Comparison of ENCODE assay signal across 13 cellular contexts in the genomic region with DNA sequence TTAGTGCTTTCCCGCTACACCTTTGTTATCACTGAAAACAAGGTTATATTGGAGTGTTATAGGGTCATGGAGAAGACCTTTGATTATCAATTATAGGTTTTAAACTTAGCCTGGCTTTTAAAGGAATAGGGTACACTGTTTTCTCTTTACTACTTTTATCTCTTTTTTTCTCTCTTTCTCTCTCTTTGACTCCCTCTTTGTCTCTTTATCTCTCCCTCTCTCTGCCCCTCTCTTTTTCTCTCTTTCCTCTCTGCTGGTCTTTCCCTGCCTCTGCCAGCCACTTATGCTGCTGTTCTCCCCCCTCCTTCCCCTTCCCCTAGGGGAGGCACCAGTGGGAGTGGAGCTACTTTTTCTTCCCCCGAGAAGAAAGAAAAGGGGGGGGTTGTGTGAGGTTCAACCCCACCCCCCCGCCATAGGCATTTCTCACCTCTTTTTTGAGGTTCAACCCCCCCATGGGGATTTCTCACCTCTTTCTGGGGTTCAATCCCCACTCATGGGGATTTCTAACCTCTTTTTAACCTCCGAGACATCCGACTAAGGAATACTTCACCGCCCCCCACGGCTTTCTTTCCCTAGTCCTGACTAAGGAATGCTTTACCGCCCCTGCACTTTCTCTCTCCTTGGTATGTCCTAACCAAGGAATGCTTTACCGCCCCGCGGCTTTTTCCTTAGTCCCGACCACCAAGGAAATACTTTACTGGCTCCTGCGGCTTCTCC. TPM values are rescaled to one million over a fixed set of nuclear protein-coding genes. Genes with fewer than 3 reads are reported as not detected.
DNase-seq lines count a peak whose midpoint lies in the region; ATAC-seq and TF ChIP-seq lines count a peak whose summit lies in the region.
"Had no signal": no experiment of that assay in that cellular context is flagged by ENCODE, and none has a peak within 500 bp of the region (broad histone marks: within the 10 kb centered on the region; RNA-seq: fewer than 3 reads in every experiment).

No MANE protein-coding gene starts in this region.

- 27 to 31% methylated on average over 13 of the region's 13 CpGs for WGBS in testis, 2 donors

- H3K4me3 Mint-ChIP-seq in activated T-cell treated with anti-CD3 and anti-CD28 coated beads, Interleukin-2, amount 50 U/mL, for 4 hours, result no peak overlapping the region

- H3K27ac ChIP-seq in breast epithelium, result peak overlapping the region; percentile 61 to 75
- peak overlapping the region in 1 of 2 donors; percentile 18 for H3K27ac ChIP-seq in testis
- H3K27ac ChIP-seq: 22Rv1, heart right ventricle had no signal

- DNase-seq in DMS 273 (lab: John Stamatoyannopoulos, UW; ENCODE audit: unreplicated experiment) (peak; percentile 26), DMS 273 treated with DMSO at 0.1 percent for 48 hours (lab: John Stamatoyannopoulos, UW) (no peak), breast epithelium (ENCODE audit: low spot score in 2 of 2) (peak; percentile 56 to 82), islet precursor cell (peak; percentile 91), testis (peak; percentile 45), mesenteric fat pad (ENCODE audit: low spot score) (no peak)
- no peak for DNase-seq in activated T-cell treated with anti-CD3 and anti-CD28 coated beads, Interleukin-2, amount 50 U/mL, for 4 hours
- DNase-seq: NCI-H1048 had no signal

- TF ChIP-seq POLR2A in breast epithelium (IDR thresholded peaks at IDR 0.05) (no peak), testis (IDR thresholded peaks at IDR 0.05) (no peak)

- H3K9me3 ChIP-seq in breast epithelium (peaks cover 10 to 12% of the 10 kb centered on the region in 2 donors), testis (no peaks in the 10 kb centered on the region)

- H3K9me3 Mint-ChIP-seq in activated T-cell treated with anti-CD3 and anti-CD28 coated beads, Interleukin-2, amount 50 U/mL, for 4 hours, result peaks cover 11% of the 10 kb centered on the region
- H3K9me3 Mint-ChIP-seq: activated T-helper 2 cell treated with anti-CD3 and anti-CD28 coated beads, Interferon-gamma antibody, Interleukin-2, Interleukin-4, amounts not matched to agents 10 μg/mL and 5 μg/mL and 100 μg/mL, durations not matched to agents 14 hours and 24 hours and 36 hours had no signal

- H3K27me3 ChIP-seq in breast epithelium (no peaks in the 10 kb centered on the region), testis (no peaks in the 10 kb centered on the region)

- intact Hi-C loops in breast epithelium (cut with DNase I; ENCODE audit: low total_unique reads) (no loop called here), testis (cut with DNase I; ENCODE audit: low total_unique reads) (no loop called here)

- no peaks in the 10 kb centered on the region for H3K36me3 ChIP-seq in breast epithelium
- no peaks in the 10 kb centered on the region for H3K36me3 ChIP-seq in testis (ENCODE audit: low read depth, missing control alignments)
- H3K36me3 ChIP-seq: heart right ventricle, transverse colon had no signal

- peaks cover 2% of the 10 kb centered on the region for H3K36me3 Mint-ChIP-seq in activated T-cell treated with anti-CD3 and anti-CD28 coated beads, Interleukin-2, amount 50 U/mL, for 4 hours (ENCODE audit: insufficient read depth)

- H3K4me1 ChIP-seq in breast epithelium, result no peaks in the 10 kb centered on the region
- H3K4me1 ChIP-seq in testis, result peaks cover 4% of the 10 kb centered on the region

- peaks cover 2% of the 10 kb centered on the region for H3K4me1 Mint-ChIP-seq in activated T-cell treated with anti-CD3 and anti-CD28 coated beads, Interleukin-2, amount 50 U/mL, for 4 hours (ENCODE audit: low read depth)

- no peak for ATAC-seq in HG02973 (IDR thresholded peaks at IDR 0.05; ENCODE audit: unreplicated experiment)
- ATAC-seq in activated T-cell treated with anti-CD3 and anti-CD28 coated beads, Interleukin-2, amount 50 U/mL, for 4 hours, result no peak

- H3K4me3 ChIP-seq in breast epithelium (peak overlapping the region in 2 of 3 donors; percentile 30 to 57), testis (peak overlapping the region; percentile 19 to 26)

- peaks cover 42% of the 10 kb centered on the region for H3K27me3 Mint-ChIP-seq in activated T-cell treated with anti-CD3 and anti-CD28 coated beads, Interleukin-2, amount 50 U/mL, for 4 hours (ENCODE audit: low read depth)

- TF ChIP-seq CTCF in breast epithelium (IDR thresholded peaks at IDR 0.05) (no peak), testis (IDR thresholded peaks at IDR 0.05) (no peak)

RNA-seq across cellular contexts. Expression of gene ZBTB8B, which starts 17.2 kb away (rescaled TPM):
- under 1 TPM; under 0.01 to 0.15 (median under 0.01) TPM for total RNA-seq in breast epithelium
- under 1 TPM; 0.50 to 0.55 TPM for total RNA-seq in testis
- 0.21 TPM for polyA plus RNA-seq in testis (ENCODE audit: insufficient read depth, low read depth, low replicate concordance)
- total RNA-seq in mesenteric fat pad, result not detected
- total RNA-seq in activated T-cell treated with anti-CD3 and anti-CD28 coated beads, Interleukin-2, amount 50 U/mL, for 4 hours, result not detected
- total RNA-seq: activated T-helper 2 cell treated with anti-CD3 and anti-CD28 coated beads, Interferon-gamma antibody, Interleukin-2, Interleukin-4, amounts not matched to agents 10 μg/mL and 5 μg/mL and 100 μg/mL, durations not matched to agents 14 hours and 24 hours and 36 hours had no signal

RNA-seq across cellular contexts. Expression of gene BSDC1, which starts 53.4 kb away (rescaled TPM):
- total RNA-seq in breast epithelium (100 to 1,000 TPM in 1 of 3 donors, 10 to 100 TPM in 2; 86.9 to 123 (median 95.1) TPM), testis (100 to 1,000 TPM; 160 to 234 TPM), mesenteric fat pad (63.2 TPM)
- 130 TPM for polyA plus RNA-seq in testis (ENCODE audit: insufficient read depth, low read depth, low replicate concordance)
- total RNA-seq in activated T-cell treated with anti-CD3 and anti-CD28 coated beads, Interleukin-2, amount 50 U/mL, for 4 hours, result 10 to 100 TPM; 42.2 to 56.8 (median 46.6) TPM

Comparison
In these comparisons a context has a peak if more than half of its experiments do, and no peak if none do; other contexts are left out.
1. DNase-seq: peak in DMS 273 (single experiment), breast epithelium (2 of 2), islet precursor cell (single experiment) and testis (single experiment); none in DMS 273 treated with DMSO at 0.1 percent for 48 hours (single experiment), mesenteric fat pad (single experiment) and activated T-cell treated with anti-CD3 and anti-CD28 coated beads, Interleukin-2, amount 50 U/mL, for 4 hours (single experiment).